1 cellular context compared by ENCODE assay signal in the genomic region with DNA sequence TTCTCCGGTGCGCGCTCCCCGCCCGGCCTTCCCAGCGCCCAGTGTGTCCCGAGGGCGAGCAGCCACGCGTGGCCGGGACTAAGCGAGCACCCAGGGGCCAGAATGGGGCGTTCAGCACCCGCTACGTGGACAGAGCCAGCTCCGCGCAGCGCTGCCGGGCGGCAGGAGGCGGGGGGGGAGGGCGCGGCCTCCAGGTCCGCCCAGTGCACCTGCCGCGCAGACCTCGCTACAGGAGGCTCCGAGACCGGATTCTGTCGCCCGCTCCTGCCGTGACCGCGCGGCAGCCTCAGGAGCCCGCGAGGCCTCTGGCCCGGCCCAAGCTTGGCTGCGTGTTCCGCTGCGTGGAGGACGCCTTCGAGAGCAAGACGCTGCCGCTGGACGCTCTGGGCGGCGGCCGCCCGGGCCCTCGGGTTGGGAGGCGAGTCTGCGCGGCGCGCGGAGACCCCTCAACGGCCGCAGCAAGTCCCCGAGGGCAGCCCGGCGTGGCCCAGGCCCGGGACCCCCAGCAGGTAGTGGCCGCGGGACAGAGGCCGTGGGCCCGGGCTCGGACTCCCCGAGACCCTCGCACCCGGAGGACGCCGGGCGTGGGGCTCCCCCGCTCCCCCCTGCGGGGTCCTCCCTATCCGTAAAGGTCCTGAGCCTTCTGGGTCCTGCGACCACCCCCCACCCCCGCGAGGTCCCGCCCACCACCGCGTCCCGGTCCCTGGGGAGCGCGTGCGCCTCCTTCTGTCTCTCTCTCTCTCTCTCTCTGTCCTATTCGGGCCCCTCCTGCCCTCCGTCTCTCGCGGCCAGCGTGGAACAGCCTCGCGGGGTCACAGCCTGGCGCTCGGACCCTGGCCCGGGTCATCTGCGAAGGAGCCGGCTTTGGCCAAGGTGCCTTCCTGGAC.
TF ChIP-seq lines count a peak whose summit lies in the region.

No MANE protein-coding gene starts in this region.

TF ChIP-seq in HEK293, 187 proteins besides CTCF, POLR2A, EP300 and RAD21 (continued from another document):
- TF ChIP-seq ZNF639 (tag by site-specific recombination; IDR thresholded peaks at IDR 0.05) (no peak), IKZF3 (tag by site-specific recombination; IDR thresholded peaks at IDR 0.05) (no peak), ZIC2 (tag by site-specific recombination; IDR thresholded peaks at IDR 0.05) (peak; percentile 78), ZNF423 (tag by site-specific recombination; IDR thresholded peaks at IDR 0.05) (0 out of 2 replicates have a peak, but pooled peaks have one; percentile 22), ZNF335 (tag by site-specific recombination; conservative IDR thresholded peaks at IDR 0.05) (peak; percentile 86), ZFHX2 (tag by site-specific recombination; conservative IDR thresholded peaks at IDR 0.05) (0 out of 2 replicates have a peak, but pooled peaks have one; percentile 17), ZBTB26 (tag by site-specific recombination; optimal IDR thresholded peaks at IDR 0.05) (peak; percentile 53), SP3 (tag by site-specific recombination; IDR thresholded peaks at IDR 0.05) (peak; percentile 66), ZNF521 (tag by site-specific recombination; IDR thresholded peaks at IDR 0.05) (no peak), ZNF596 (tag by site-specific recombination; IDR thresholded peaks at IDR 0.05) (no peak), PRDM4 (tag by site-specific recombination; IDR thresholded peaks at IDR 0.05) (0 out of 2 replicates have a peak, but pooled peaks have one; percentile 43), GLIS1 (tag by site-specific recombination; IDR thresholded peaks at IDR 0.05) (peak; percentile 44; the same call in 1 of the 2 replicates)
- TF ChIP-seq, protein P1, sequence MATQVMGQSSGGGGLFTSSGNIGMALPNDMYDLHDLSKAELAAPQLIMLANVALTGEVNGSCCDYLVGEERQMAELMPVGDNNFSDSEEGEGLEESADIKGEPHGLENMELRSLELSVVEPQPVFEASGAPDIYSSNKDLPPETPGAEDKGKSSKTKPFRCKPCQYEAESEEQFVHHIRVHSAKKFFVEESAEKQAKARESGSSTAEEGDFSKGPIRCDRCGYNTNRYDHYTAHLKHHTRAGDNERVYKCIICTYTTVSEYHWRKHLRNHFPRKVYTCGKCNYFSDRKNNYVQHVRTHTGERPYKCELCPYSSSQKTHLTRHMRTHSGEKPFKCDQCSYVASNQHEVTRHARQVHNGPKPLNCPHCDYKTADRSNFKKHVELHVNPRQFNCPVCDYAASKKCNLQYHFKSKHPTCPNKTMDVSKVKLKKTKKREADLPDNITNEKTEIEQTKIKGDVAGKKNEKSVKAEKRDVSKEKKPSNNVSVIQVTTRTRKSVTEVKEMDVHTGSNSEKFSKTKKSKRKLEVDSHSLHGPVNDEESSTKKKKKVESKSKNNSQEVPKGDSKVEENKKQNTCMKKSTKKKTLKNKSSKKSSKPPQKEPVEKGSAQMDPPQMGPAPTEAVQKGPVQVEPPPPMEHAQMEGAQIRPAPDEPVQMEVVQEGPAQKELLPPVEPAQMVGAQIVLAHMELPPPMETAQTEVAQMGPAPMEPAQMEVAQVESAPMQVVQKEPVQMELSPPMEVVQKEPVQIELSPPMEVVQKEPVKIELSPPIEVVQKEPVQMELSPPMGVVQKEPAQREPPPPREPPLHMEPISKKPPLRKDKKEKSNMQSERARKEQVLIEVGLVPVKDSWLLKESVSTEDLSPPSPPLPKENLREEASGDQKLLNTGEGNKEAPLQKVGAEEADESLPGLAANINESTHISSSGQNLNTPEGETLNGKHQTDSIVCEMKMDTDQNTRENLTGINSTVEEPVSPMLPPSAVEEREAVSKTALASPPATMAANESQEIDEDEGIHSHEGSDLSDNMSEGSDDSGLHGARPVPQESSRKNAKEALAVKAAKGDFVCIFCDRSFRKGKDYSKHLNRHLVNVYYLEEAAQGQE (tag by site-specific recombination; IDR thresholded peaks at IDR 0.05) = peak; percentile 98
TF ChIP-seq in HEK293: peak in this region for 17.
